ENCODE assay signal across 17 cellular contexts in the genomic region with DNA sequence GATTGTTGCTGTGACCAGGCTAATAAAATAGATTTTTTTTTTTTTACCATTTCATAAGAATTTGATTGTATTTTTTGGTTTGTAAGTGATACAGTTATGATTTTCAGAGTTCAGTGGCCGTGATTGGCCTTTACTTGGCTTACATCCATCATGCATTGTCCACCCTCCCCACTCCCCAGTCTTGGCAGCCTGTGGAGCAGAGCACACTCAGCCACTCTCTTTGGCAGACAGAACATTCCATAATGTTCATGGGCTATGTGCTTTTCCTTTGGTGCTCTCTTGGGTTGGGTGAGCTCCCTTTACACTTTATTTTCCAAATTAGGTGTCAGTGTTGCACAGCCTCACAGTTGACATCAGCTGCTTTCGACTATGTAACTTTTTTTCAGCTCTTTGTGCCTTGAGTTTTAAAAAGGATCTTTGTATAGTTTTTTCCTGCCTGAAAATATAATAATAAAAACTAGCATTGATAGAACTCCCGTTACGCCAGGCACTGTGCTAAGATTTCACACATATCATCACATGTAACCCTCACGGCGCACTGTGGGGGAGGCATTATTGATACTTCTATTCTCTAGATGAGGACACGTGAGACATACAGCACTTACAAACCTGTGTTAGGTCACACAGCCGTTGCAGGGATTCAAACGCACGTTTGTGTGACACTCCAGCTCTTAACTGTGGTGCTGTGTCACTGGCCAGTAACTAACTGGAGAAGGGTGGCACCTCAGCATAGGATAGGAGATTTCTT. TPM values are rescaled to one million over a fixed set of nuclear protein-coding genes. Genes with fewer than 3 reads are reported as not detected.
A peak's percentile ranks its signal among the peaks of the same experiment; 100 is the strongest.
DNase-seq lines count a peak whose midpoint lies in the region; ATAC-seq and TF ChIP-seq lines count a peak whose summit lies in the region.
"Had no signal": no experiment of that assay in that cellular context is flagged by ENCODE, and none has a peak within 500 bp of the region (broad histone marks: within the 10 kb centered on the region; RNA-seq: fewer than 3 reads in every experiment).

No MANE protein-coding gene starts in this region.

- in situ Hi-C loops in IMR-90 (cut with MboI; ENCODE audit: low sequenced_read_pairs) = loop anchor here (25.0 kb wide), 1 partner anchor 361 kb away; no protein-coding TSS in a partner anchor

- ATAC-seq in IMR-90 (ENCODE audit: low read depth) (no peak), left cardiac atrium (peak; percentile 54 to 61), HG02885 (IDR thresholded peaks at IDR 0.05; ENCODE audit: poor library complexity, unreplicated experiment) (no peak), esophagus mucosa (no peak), SK-N-SH treated with all-trans-retinoic acid at 6 μM for 48 hours (no peak)

- H4K8ac ChIP-seq in IMR-90 (ENCODE audit: low read depth in 2 of 2, low read length in 2 of 2) = no peak overlapping the region

- H3K36me3 ChIP-seq in IMR-90 (ENCODE audit: control insufficient read depth, insufficient read depth, low read length) = peaks cover 34% of the 10 kb centered on the region
- H3K36me3 ChIP-seq in sigmoid colon = peaks cover 3 to 66% (median 12%) of the 10 kb centered on the region in 4 donors

- H3K4me3 ChIP-seq in IMR-90 (ENCODE audit: insufficient read depth, low read depth, low read length) = no peak overlapping the region
- H3K4me3 ChIP-seq in sigmoid colon = no peak overlapping the region
- H3K4me3 ChIP-seq: SJCRH30 had no signal

- H3K4me1 ChIP-seq in IMR-90 (ENCODE audit: control insufficient read depth, insufficient read depth, low read length) (peaks cover 3% of the 10 kb centered on the region), sigmoid colon (peaks cover 0 to 37% (median 24%) of the 10 kb centered on the region in 4 donors)
- H3K4me1 ChIP-seq: BE2C, SJCRH30 had no signal

- H3K14ac ChIP-seq in IMR-90 (replicated peaks; ENCODE audit: low read depth, low read length) = no peak overlapping the region

- TF ChIP-seq POLR2A in IMR-90 (IDR thresholded peaks at IDR 0.05; ENCODE audit: low read depth, low read length) (no peak), sigmoid colon (IDR thresholded peaks at IDR 0.05) (no peak)

- no peak overlapping the region for H2AK9ac ChIP-seq in IMR-90 (replicated peaks; ENCODE audit: low read depth, low read length, poor library complexity)

- WGBS in IMR-90 (ENCODE audit: extremely low coverage in 2 of 2, insufficient read length in 1 of 2), 2 experiments = no CpG with 5 or more reads among the region's 10 CpGs
- WGBS in sigmoid colon, 2 donors = 90 to 92% methylated on average over 10 of the region's 10 CpGs

- BruUV-seq in IMR-90 (replicated peaks; lab: Mats Ljungman, UMichigan) = no TSS peak

- H2BK120ac ChIP-seq in IMR-90 (ENCODE audit: low read depth, low read length) = no peak overlapping the region

- DNase-seq in IMR-90 = peak; percentile 13
- peak; percentile 18 for DNase-seq in astrocyte of the hippocampus (ENCODE audit: low read depth, low spot score)
- no peak for DNase-seq in left cardiac atrium
- DNase-seq in sigmoid colon = no peak
- DNase-seq: BE2C; Calu3; CD4-positive, alpha-beta T cell; DMS53; H7; NCI-H1417; NCI-H1930; NCI-H69; RPMI8226; SJCRH30 had no signal

- TF ChIP-seq EP300 in sigmoid colon (IDR thresholded peaks at IDR 0.05) = no peak

- no peak overlapping the region for H3K18ac ChIP-seq in IMR-90 (ENCODE audit: low read depth, low read length)

- H3K9me3 ChIP-seq in IMR-90 (ENCODE audit: control insufficient read depth, insufficient read depth, low read length) = no peaks in the 10 kb centered on the region
- H3K9me3 ChIP-seq in sigmoid colon = no peaks in the 10 kb centered on the region
- H3K9me3 ChIP-seq: BE2C, SJCRH30 had no signal

- peaks cover 6 to 11% of the 10 kb centered on the region in 2 experiments; a peak in 2 of 4 replicates for H3K79me1 ChIP-seq in IMR-90 (ENCODE audit: low read depth in 1 of 2, low read length in 2 of 2)

- intact Hi-C loops in IMR-90 (cut with micrococcal nuclease) = no loop called here
- intact Hi-C loops in left cardiac atrium (cut with DNase I) = no loop called here
- intact Hi-C loops in sigmoid colon (cut with DNase I) = no loop called here

- no peak overlapping the region for H2BK20ac ChIP-seq in IMR-90 (ENCODE audit: low read depth, low read length)

- H2AK5ac ChIP-seq in IMR-90 (ENCODE audit: low read depth, low read length) = no peak overlapping the region

- H2AFZ ChIP-seq in IMR-90 (replicated peaks; ENCODE audit: low read length, poor library complexity) = no peak overlapping the region

- no peak overlapping the region for H4K5ac ChIP-seq in IMR-90 (ENCODE audit: low read depth, low read length)

- H3K4ac ChIP-seq in IMR-90 (ENCODE audit: low read depth, low read length) = no peak overlapping the region

- no peaks in the 10 kb centered on the region for H3K27me3 ChIP-seq in IMR-90 (ENCODE audit: control insufficient read depth, insufficient read depth, low read length)
- H3K27me3 ChIP-seq in sigmoid colon = no peaks in the 10 kb centered on the region
- H3K27me3 ChIP-seq: BE2C, SJCRH30 had no signal

- CTCF ChIA-PET in IMR-90 (lab: Yijun Ruan, JAX) = no interaction called here

- no peak overlapping the region for H3K56ac ChIP-seq in IMR-90 (ENCODE audit: extremely low read depth, insufficient read depth, low read length)

- dilution Hi-C loops in IMR-90 (cut with HindIII; ENCODE audit: low sequenced_read_pairs, unreplicated experiment) = no loop called here

- H4K91ac ChIP-seq in IMR-90 (ENCODE audit: insufficient read depth, low read depth, low read length) = no peak overlapping the region

- H3K27ac ChIP-seq in IMR-90 (ENCODE audit: insufficient read depth, low read length) = no peak overlapping the region
- peak overlapping the region; percentile 43 to 70 (median 48) for H3K27ac ChIP-seq in sigmoid colon
- H3K27ac ChIP-seq: SJCRH30 had no signal

- no peak for TF ChIP-seq CTCF in IMR-90 (conservative IDR thresholded peaks at IDR 0.05; ENCODE audit: low read depth, low read length)
- no peak for TF ChIP-seq CTCF in sigmoid colon (IDR thresholded peaks at IDR 0.05)

- TF ChIP-seq RAD21 in IMR-90 (IDR thresholded peaks at IDR 0.05; ENCODE audit: low read length) = no peak

- no peak overlapping the region for H3K23ac ChIP-seq in IMR-90 (ENCODE audit: low read depth, low read length)

- POLR2A ChIA-PET in IMR-90 (lab: Charles Lee; ENCODE audit: unreplicated experiment) = no interaction called here

- no peak overlapping the region for H3K4me2 ChIP-seq in IMR-90 (ENCODE audit: low read depth, low read length)

- H2BK5ac ChIP-seq in IMR-90 (ENCODE audit: low read depth, low read length, poor library complexity, severe bottlenecking) = no peak overlapping the region

- H2BK15ac ChIP-seq in IMR-90 (ENCODE audit: low read depth, low read length) = no peak overlapping the region

- 0 out of 2 replicates have a peak, but pooled peaks cover 8% of the 10 kb centered on the region for H3K9me1 ChIP-seq in IMR-90 (ENCODE audit: insufficient read depth, low read length)

- no peaks in the 10 kb centered on the region for H4K20me1 ChIP-seq in IMR-90 (ENCODE audit: insufficient read depth, low read length)

- no peak overlapping the region for H3K9ac ChIP-seq in IMR-90 (ENCODE audit: low read depth, low read length)

TF ChIP-seq in IMR-90, 13 proteins besides CTCF, POLR2A, EP300 and RAD21 (continues in another document):
- no peak for TF ChIP-seq SMC3 (IDR thresholded peaks at IDR 0.05; ENCODE audit: low read depth, low read length)
- TF ChIP-seq MAZ (IDR thresholded peaks at IDR 0.05; ENCODE audit: borderline replicate concordance, low read depth, low read length) = no peak
- TF ChIP-seq NFE2L2 (IDR thresholded peaks at IDR 0.05; ENCODE audit: low read depth, low read length) = no peak
- TF ChIP-seq, protein P1, sequence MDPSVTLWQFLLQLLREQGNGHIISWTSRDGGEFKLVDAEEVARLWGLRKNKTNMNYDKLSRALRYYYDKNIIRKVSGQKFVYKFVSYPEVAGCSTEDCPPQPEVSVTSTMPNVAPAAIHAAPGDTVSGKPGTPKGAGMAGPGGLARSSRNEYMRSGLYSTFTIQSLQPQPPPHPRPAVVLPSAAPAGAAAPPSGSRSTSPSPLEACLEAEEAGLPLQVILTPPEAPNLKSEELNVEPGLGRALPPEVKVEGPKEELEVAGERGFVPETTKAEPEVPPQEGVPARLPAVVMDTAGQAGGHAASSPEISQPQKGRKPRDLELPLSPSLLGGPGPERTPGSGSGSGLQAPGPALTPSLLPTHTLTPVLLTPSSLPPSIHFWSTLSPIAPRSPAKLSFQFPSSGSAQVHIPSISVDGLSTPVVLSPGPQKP (IDR thresholded peaks at IDR 0.05; ENCODE audit: borderline replicate concordance, low read depth, low read length) = no peak
- no peak for TF ChIP-seq MAFK (IDR thresholded peaks at IDR 0.05; ENCODE audit: low read depth, low read length)

TF ChIP-seq in SK-N-SH treated with all-trans-retinoic acid at 6 μM for 48 hours, 23 proteins besides CTCF, POLR2A, EP300 and RAD21 (continues in another document):
- TF ChIP-seq, protein P2, sequence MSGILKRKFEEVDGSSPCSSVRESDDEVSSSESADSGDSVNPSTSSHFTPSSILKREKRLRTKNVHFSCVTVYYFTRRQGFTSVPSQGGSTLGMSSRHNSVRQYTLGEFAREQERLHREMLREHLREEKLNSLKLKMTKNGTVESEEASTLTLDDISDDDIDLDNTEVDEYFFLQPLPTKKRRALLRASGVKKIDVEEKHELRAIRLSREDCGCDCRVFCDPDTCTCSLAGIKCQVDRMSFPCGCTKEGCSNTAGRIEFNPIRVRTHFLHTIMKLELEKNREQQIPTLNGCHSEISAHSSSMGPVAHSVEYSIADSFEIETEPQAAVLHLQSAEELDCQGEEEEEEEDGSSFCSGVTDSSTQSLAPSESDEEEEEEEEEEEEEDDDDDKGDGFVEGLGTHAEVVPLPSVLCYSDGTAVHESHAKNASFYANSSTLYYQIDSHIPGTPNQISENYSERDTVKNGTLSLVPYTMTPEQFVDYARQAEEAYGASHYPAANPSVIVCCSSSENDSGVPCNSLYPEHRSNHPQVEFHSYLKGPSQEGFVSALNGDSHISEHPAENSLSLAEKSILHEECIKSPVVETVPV (CRISPR knock-in tag; IDR thresholded peaks at IDR 0.05) = no peak

RNA-seq across cellular contexts. Expression of a gene that starts 21.5 kb away (rescaled TPM):
- 13.8 and 23.9 TPM in 2 replicates for total RNA-seq in IMR-90 (2012; rRNA removed)
- 10.7 and 13.4 TPM in 2 replicates for polyA plus RNA-seq in IMR-90 (2012; rRNA removed)
- polyA plus RNA-seq in IMR-90 (2012; cell fraction: cytosol; rRNA removed) = 3.8 and 4.8 TPM in 2 replicates
- 9.8 and 36.2 TPM in 2 replicates for polyA plus RNA-seq in IMR-90 (2012; cell fraction: nucleus; rRNA removed; ENCODE audit: low replicate concordance)
- total RNA-seq in left cardiac atrium = 10 to 100 TPM; 18.1 to 19.7 TPM
- 10 to 100 TPM; 54.2 to 80.3 (median 69.0) TPM for total RNA-seq in sigmoid colon
- 10 to 100 TPM; 15.6 to 22.9 (median 21.0) TPM for polyA plus RNA-seq in sigmoid colon
- total RNA-seq in esophagus mucosa = 23.0 TPM

RNA-seq across cellular contexts. Expression of a gene that starts 25.2 kb away (rescaled TPM):
- total RNA-seq in IMR-90 (2012; rRNA removed) = 53.0 and 54.5 TPM in 2 replicates
- 26.3 TPM in 2 replicates for polyA plus RNA-seq in IMR-90 (2012; rRNA removed)
- 10.3 and 27.2 TPM in 2 replicates for polyA plus RNA-seq in IMR-90 (2012; cell fraction: cytosol; rRNA removed)
- polyA plus RNA-seq in IMR-90 (2012; cell fraction: nucleus; rRNA removed; ENCODE audit: low replicate concordance) = 16.1 and 62.4 TPM in 2 replicates
- total RNA-seq in left cardiac atrium = 10 to 100 TPM; 15.0 to 23.1 TPM
- total RNA-seq in sigmoid colon = 10 to 100 TPM; 18.9 to 66.2 (median 31.6) TPM
- 10 to 100 TPM; 23.4 to 31.0 (median 29.4) TPM for polyA plus RNA-seq in sigmoid colon
- total RNA-seq in esophagus mucosa = 22.8 TPM

Comparison
In these comparisons a context has a peak if more than half of its experiments do, and no peak if none do; other contexts are left out.
1. ATAC-seq: peak in left cardiac atrium (2 of 2); none in IMR-90 (single experiment), HG02885 (single experiment), esophagus mucosa (single experiment) and SK-N-SH treated with all-trans-retinoic acid at 6 μM for 48 hours (single experiment).
2. DNase-seq: peak in IMR-90 (single experiment) and astrocyte of the hippocampus (single experiment); none in left cardiac atrium (single experiment) and sigmoid colon (single experiment).